In genomic region chr18:54284967-54285785, GRCh38 we compare ENCODE assay signal across 8 cellular contexts. TPM values are rescaled to one million over a fixed set of nuclear protein-coding genes. Genes with fewer than 3 reads are reported as not detected.
DNase-seq lines count a peak whose midpoint lies in the region; ATAC-seq lines count a peak whose summit lies in the region.

No MANE protein-coding gene starts in this region.

- intact Hi-C loops in Right ventricle myocardium inferior (cut with DNase I) (no loop called here), cardiac septum (cut with DNase I) (no loop called here)

- ATAC-seq in Right ventricle myocardium inferior (peak; percentile 95), HG03097 (IDR thresholded peaks at IDR 0.05; ENCODE audit: low FRiP score, unreplicated experiment) (peak; percentile 100)
- peak; percentile 100 for ATAC-seq in stimulated activated naive CD8-positive, alpha-beta T cell treated with anti-CD3 and anti-CD28 coated beads, Interleukin-15, Interleukin-2, amounts not matched to agents 100 U/mL and 50 U/mL, for 24 hours

- no peak for DNase-seq in Right ventricle myocardium inferior (ENCODE audit: missing footprints)
- no peak for DNase-seq in cardiac septum (ENCODE audit: low spot score)
- DNase-seq in activated CD4-positive, alpha-beta T cell treated with anti-CD3 and anti-CD28 coated beads, Interleukin-2, amount 50 U/mL, for 1 hour = peak; percentile 32
- peak; percentile 59 for DNase-seq in glomerular visceral epithelial cell (ENCODE audit: extremely low spot score)
- peak; percentile 67 for DNase-seq in stimulated activated naive CD8-positive, alpha-beta T cell treated with anti-CD3 and anti-CD28 coated beads, Interleukin-15, Interleukin-2, amounts not matched to agents 100 U/mL and 50 U/mL, for 24 hours
- DNase-seq in NOMO-1 (lab: John Stamatoyannopoulos, UW; ENCODE audit: unreplicated experiment in 2 of 2) = no peak
- DNase-seq in DMS 273 (lab: John Stamatoyannopoulos, UW; ENCODE audit: unreplicated experiment) = no peak

RNA-seq across cellular contexts. Expression of gene POLI, which starts 15.9 kb away (rescaled TPM):
- 21.0 TPM for total RNA-seq in Right ventricle myocardium inferior
- total RNA-seq in cardiac septum = 22.4 TPM

Comparison
In these comparisons a context has a peak if more than half of its experiments do, and no peak if none do; other contexts are left out.
1. DNase-seq: peak in activated CD4-positive, alpha-beta T cell treated with anti-CD3 and anti-CD28 coated beads, Interleukin-2, amount 50 U/mL, for 1 hour (single experiment), glomerular visceral epithelial cell (single experiment) and stimulated activated naive CD8-positive, alpha-beta T cell treated with anti-CD3 and anti-CD28 coated beads, Interleukin-15, Interleukin-2, amounts not matched to agents 100 U/mL and 50 U/mL, for 24 hours (single experiment); none in Right ventricle myocardium inferior (single experiment), cardiac septum (single experiment), NOMO-1 (0 of 2) and DMS 273 (single experiment).
2. Peak in every context shown above with its lines, with median percentiles within 50 percentile points of each other: ATAC-seq.